In the genomic region with DNA sequence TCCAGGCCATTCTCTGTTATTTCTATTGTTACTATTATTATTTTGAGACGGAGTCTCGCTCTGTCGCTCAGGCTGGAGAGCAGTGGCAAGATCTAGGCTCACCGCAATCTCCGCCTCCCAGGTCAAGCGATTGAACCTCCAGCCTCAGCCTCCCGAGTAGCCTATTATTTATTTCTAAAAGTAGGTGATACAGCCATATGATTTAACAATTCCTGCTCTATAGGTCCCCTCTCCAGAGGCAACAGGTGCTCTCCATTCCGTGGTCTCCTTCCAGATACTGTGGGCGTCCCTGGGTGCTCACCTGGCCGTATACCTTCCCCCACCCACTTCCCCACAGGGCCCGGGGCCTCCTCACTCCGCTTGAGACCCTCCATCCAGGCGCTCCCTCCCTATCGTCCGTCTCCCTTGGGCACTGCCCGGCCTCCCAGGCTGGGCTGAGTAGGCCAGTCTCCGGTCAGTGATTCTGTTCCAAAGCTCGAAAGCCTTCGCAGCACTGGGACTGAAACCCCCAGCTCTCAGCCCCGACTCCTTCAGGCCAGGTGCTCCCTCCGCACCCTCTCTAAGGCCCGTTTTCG, we compare ENCODE assay signal across 8 cellular contexts. TPM values are rescaled to one million over a fixed set of nuclear protein-coding genes. Genes with fewer than 3 reads are reported as not detected.
DNase-seq lines count a peak whose midpoint lies in the region; ATAC-seq and TF ChIP-seq lines count a peak whose summit lies in the region.

No MANE protein-coding gene starts in this region.

- peak overlapping the region; percentile 96 for H3K9ac ChIP-seq in OCI-LY3 (ENCODE audit: low read length)

- WGBS in ovary, 3 donors, result 4 to 9% (median 5%) methylated on average over 23 of the region's 23 CpGs

- H3K9me3 ChIP-seq in OCI-LY3 (ENCODE audit: insufficient read depth, low read length) (no peaks in the 10 kb centered on the region), ovary (no peaks in the 10 kb centered on the region)

- TF ChIP-seq CTCF in OCI-LY3 (IDR thresholded peaks at IDR 0.05; ENCODE audit: low read depth, low read length), result no peak
- no peak for TF ChIP-seq CTCF in ovary (IDR thresholded peaks at IDR 0.05)

- ATAC-seq in GM21423 (IDR thresholded peaks at IDR 0.05; ENCODE audit: unreplicated experiment), result peak; percentile 6
- no peak for ATAC-seq in GM21786 (IDR thresholded peaks at IDR 0.05; ENCODE audit: unreplicated experiment)
- ATAC-seq in GM18870 (IDR thresholded peaks at IDR 0.05; ENCODE audit: unreplicated experiment), result no peak

- H3K27ac ChIP-seq in OCI-LY3 (ENCODE audit: low read length) (peak overlapping the region; percentile 86), epithelial cell of prostate (peak overlapping the region; percentile 98), ovary (peak overlapping the region; percentile 83 to 86)

- peaks cover 59% of the 10 kb centered on the region for H3K79me2 ChIP-seq in OCI-LY3 (ENCODE audit: low read length)

- H3K4me1 ChIP-seq in OCI-LY3 (ENCODE audit: low read length), result peaks cover 24% of the 10 kb centered on the region
- H3K4me1 ChIP-seq in ovary (ENCODE audit: insufficient read depth), result peaks cover 7% of the 10 kb centered on the region

- peak overlapping the region; percentile 85 for H3K4me2 ChIP-seq in OCI-LY3 (ENCODE audit: low read length)

- intact Hi-C loops in ovary (cut with DNase I), result loop anchor here in 1 of 4 donors (10.0 kb wide), 1 partner anchor 685 kb away; no protein-coding TSS in a partner anchor

- H3K4me3 ChIP-seq in OCI-LY3 (ENCODE audit: low read length), result peak overlapping the region; percentile 86
- H3K4me3 ChIP-seq in ovary, result peak overlapping the region; percentile 99

- no peaks in the 10 kb centered on the region for H3K27me3 ChIP-seq in OCI-LY3 (ENCODE audit: low read depth, low read length)
- H3K27me3 ChIP-seq in ovary, result no peaks in the 10 kb centered on the region

- TF ChIP-seq EP300 in ovary (IDR thresholded peaks at IDR 0.05), result no peak

- peak overlapping the region; percentile 66; the same call in 1 of the 2 replicates for H2AFZ ChIP-seq in OCI-LY3 (ENCODE audit: low read depth, low read length)

- H3K36me3 ChIP-seq in OCI-LY3 (replicated peaks; ENCODE audit: low read depth, low read length), result no peaks in the 10 kb centered on the region
- H3K36me3 ChIP-seq in ovary, result no peaks in the 10 kb centered on the region

- peaks cover 26% of the 10 kb centered on the region for H4K20me1 ChIP-seq in OCI-LY3 (ENCODE audit: insufficient read depth, low read length)

- TF ChIP-seq POLR2A in ovary (IDR thresholded peaks at IDR 0.05), result no peak

- DNase-seq in epithelial cell of prostate (ENCODE audit: low read depth, low spot score), result no peak
- no peak for DNase-seq in ovary
- no peak for DNase-seq in DMS153 treated with DMSO at 0.1 percent for 48 hours (lab: John Stamatoyannopoulos, UW; ENCODE audit: unreplicated experiment)
- no peak for DNase-seq in central memory CD4-positive, alpha-beta T cell

RNA-seq across cellular contexts. Expression of gene PTPN23, which starts 0.7 kb away (rescaled TPM):
- total RNA-seq in ovary, result 10 to 100 TPM; 16.4 to 56.9 (median 44.4) TPM
- polyA plus RNA-seq in ovary, result 10 to 100 TPM in 1 of 2 donors, 1 to 10 TPM in 1; 7.3 to 18.3 TPM
